8 cellular contexts compared by ENCODE assay signal in the genomic region with DNA sequence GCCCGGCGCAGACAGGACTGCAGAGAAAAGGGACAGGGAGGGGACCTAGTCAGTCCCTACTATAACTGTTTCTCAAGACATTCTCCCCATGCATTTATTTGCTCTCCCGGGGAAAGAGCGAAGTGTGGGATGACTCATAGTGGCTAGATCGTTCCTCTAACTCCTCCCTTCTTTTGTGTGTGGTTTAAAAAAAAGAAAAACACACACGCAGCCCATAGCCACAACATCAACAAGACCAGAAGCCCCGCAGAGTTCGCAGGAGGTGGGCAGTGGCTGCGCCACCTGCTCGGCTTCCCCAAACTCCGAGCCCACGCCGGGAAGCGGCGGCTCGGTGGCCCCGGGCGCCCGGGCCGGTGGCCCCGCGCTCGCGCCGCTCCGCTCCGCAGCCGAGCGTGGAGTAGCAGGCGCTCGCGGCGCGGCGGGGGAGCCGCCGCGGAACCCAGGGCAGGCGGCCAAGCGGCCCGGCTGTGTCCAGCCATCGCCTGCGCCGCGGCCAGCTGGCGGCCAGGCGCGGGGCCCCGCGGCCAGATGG. TPM values are rescaled to one million over a fixed set of nuclear protein-coding genes. Genes with fewer than 3 reads are reported as not detected.
DNase-seq lines count a peak whose midpoint lies in the region; ATAC-seq and TF ChIP-seq lines count a peak whose summit lies in the region.

No MANE protein-coding gene starts in this region.

- peak; percentile 16 to 40 (median 24) for TF ChIP-seq POLR2A in body of pancreas (IDR thresholded peaks at IDR 0.05)
- no peak for TF ChIP-seq POLR2A in sigmoid colon (IDR thresholded peaks at IDR 0.05)

- no peaks in the 10 kb centered on the region for H3K9me2 ChIP-seq in GM23248 (ENCODE audit: insufficient read depth)

- no peaks in the 10 kb centered on the region for H3K27me3 Mint-ChIP-seq in T-helper 17 cell

- H3K27me3 ChIP-seq in GM23248 (replicated peaks; ENCODE audit: insufficient read depth) (no peaks in the 10 kb centered on the region), body of pancreas (no peaks in the 10 kb centered on the region), sigmoid colon (no peaks in the 10 kb centered on the region)

- no peaks in the 10 kb centered on the region for H3K4me1 ChIP-seq in GM23248 (ENCODE audit: insufficient read depth)
- peaks cover 31% of the 10 kb centered on the region for H3K4me1 ChIP-seq in body of pancreas
- peaks cover 0 to 21% (median 16%) of the 10 kb centered on the region in 4 donors for H3K4me1 ChIP-seq in sigmoid colon

- H3K4me1 Mint-ChIP-seq in T-helper 17 cell = peaks cover 32% of the 10 kb centered on the region

- H3K36me3 ChIP-seq in GM23248 (ENCODE audit: low read depth) (no peaks in the 10 kb centered on the region), body of pancreas (replicated peaks in 1 of 2; ENCODE audit: insufficient read depth in 1 of 2, low read depth in 2 of 2) (no peaks in the 10 kb centered on the region), sigmoid colon (no peaks in the 10 kb centered on the region)

- H3K4me3 ChIP-seq in GM23248 = peak overlapping the region; percentile 78
- H3K4me3 ChIP-seq in Jurkat, Clone E6-1 (ENCODE audit: low read length) = peak overlapping the region; percentile 61
- H3K4me3 ChIP-seq in body of pancreas = peak overlapping the region in 1 of 2 donors; percentile 33
- H3K4me3 ChIP-seq in iPS-11a (ENCODE audit: low read depth, low read length) = peak overlapping the region; percentile 59
- peak overlapping the region; percentile 30 to 96 (median 83) for H3K4me3 ChIP-seq in sigmoid colon

- DNase-seq in GM04504 (ENCODE audit: low read depth) (peak; percentile 53), GM23248 (peak; percentile 88), T-helper 17 cell (peak in 2 of 3 donors; percentile 13 to 23), body of pancreas (peak; percentile 49 to 67 (median 58)), sigmoid colon (peak; percentile 78), posterior vena cava (ENCODE audit: low spot score) (no peak)
- DNase-seq in Jurkat, Clone E6-1 (ENCODE audit: low read depth, low spot score) = peak; percentile 39

- H3K36me3 Mint-ChIP-seq in T-helper 17 cell (ENCODE audit: low read depth) = peaks cover 13% of the 10 kb centered on the region

- H4K20me1 ChIP-seq in GM23248 (ENCODE audit: insufficient read depth) = no peaks in the 10 kb centered on the region

- 0 out of 2 replicates have a peak overlapping the region, but pooled peaks have one; percentile 35 for H3K9ac ChIP-seq in GM23248

- H3K27ac ChIP-seq in GM23248 = no peak overlapping the region; the same call in 1 of the 2 replicates
- peak overlapping the region; percentile 84 to 92 (median 92) for H3K27ac ChIP-seq in body of pancreas
- peak overlapping the region; percentile 77 to 95 (median 92) for H3K27ac ChIP-seq in sigmoid colon

- H3K27ac Mint-ChIP-seq in T-helper 17 cell = peak overlapping the region; percentile 92

- no peaks in the 10 kb centered on the region for H3F3A ChIP-seq in GM23248 (ENCODE audit: insufficient read depth)

- H3K4me3 Mint-ChIP-seq in T-helper 17 cell = peak overlapping the region; percentile 97

- ATAC-seq in T-helper 17 cell = peak; percentile 8
- peak; percentile 44 for ATAC-seq in body of pancreas

- no peaks in the 10 kb centered on the region for H3K79me2 ChIP-seq in GM23248 (ENCODE audit: insufficient read depth)

- H3K4me2 ChIP-seq in GM23248 (ENCODE audit: unreplicated experiment) = peak overlapping the region; percentile 70

- WGBS in GM23248 (ENCODE audit: low coverage in 1 of 2, low lambda C conversion rate in 2 of 2, missing lambda C conversion rate in 2 of 2), 2 experiments = 0 to 1% methylated on average over 34 of the region's 50 CpGs
- 0% methylated on average over 7 to 27 of the region's 50 CpGs for WGBS in body of pancreas, 2 donors
- WGBS in sigmoid colon, 2 donors = 0% methylated on average over 50 of the region's 50 CpGs

- TF ChIP-seq CTCF in body of pancreas (IDR thresholded peaks at IDR 0.05) = no peak
- TF ChIP-seq CTCF in sigmoid colon (IDR thresholded peaks at IDR 0.05) = no peak

- H3K9me3 ChIP-seq in GM23248 (ENCODE audit: low read depth) = no peaks in the 10 kb centered on the region
- H3K9me3 ChIP-seq in T-helper 17 cell (ENCODE audit: control insufficient read depth, low read length, poor library complexity, severe bottlenecking) = no peaks in the 10 kb centered on the region
- no peaks in the 10 kb centered on the region for H3K9me3 ChIP-seq in body of pancreas
- H3K9me3 ChIP-seq in sigmoid colon = no peaks in the 10 kb centered on the region

- no peak for TF ChIP-seq EP300 in sigmoid colon (IDR thresholded peaks at IDR 0.05)

- in situ Hi-C loops in GM23248 (cut with MboI) = no loop called here

- H2AFZ ChIP-seq in GM23248 = peak overlapping the region; percentile 68

- intact Hi-C loops in body of pancreas (cut with DNase I) = no loop called here
- intact Hi-C loops in sigmoid colon (cut with DNase I) = loop anchor here (2.0 to 10.0 kb wide), 2 partner anchors 709 to 1175 kb away; no protein-coding TSS in a partner anchor
- intact Hi-C loops in posterior vena cava (cut with DNase I) = no loop called here

RNA-seq across cellular contexts. Expression of a gene that starts 0.7 kb away (rescaled TPM):
- 3.0 and 3.8 TPM in 2 replicates for total RNA-seq in GM23248 (2014; rRNA removed; shearing (Covaris generic))
- polyA plus RNA-seq in GM23248 (2016; fragmentation: Nextera tagmentation; extraction: Ambion mirVana) (1.9 and 2.6 TPM in 2 replicates), sigmoid colon (1 to 10 TPM; 3.6 to 6.8 (median 3.7) TPM)
- polyA plus RNA-seq in Jurkat, Clone E6-1 (2012; ENCODE audit: insufficient read depth, insufficient read length) = 20.5 TPM
- total RNA-seq in T-helper 17 cell (10 to 100 TPM; 13.7 to 14.4 TPM), body of pancreas (10 to 100 TPM; 18.5 to 27.5 TPM), sigmoid colon (10 to 100 TPM in 2 of 4 donors, 1 to 10 TPM in 2; 8.6 to 16.9 (median 9.9) TPM), posterior vena cava (1 to 10 TPM; 8.2 to 9.7 TPM)

Comparison
In these comparisons a context has a peak if more than half of its experiments do, and no peak if none do; other contexts are left out.
1. POLR2A ChIP-seq: peak in body of pancreas (3 of 3); none in sigmoid colon (0 of 2).